ENCODE assay signal across 9 cellular contexts in genomic region chr6:33789550-33789895, GRCh38. TPM values are rescaled to one million over a fixed set of nuclear protein-coding genes. Genes with fewer than 3 reads are reported as not detected.
A peak's percentile ranks its signal among the peaks of the same experiment; 100 is the strongest.
DNase-seq lines count a peak whose midpoint lies in the region; ATAC-seq and TF ChIP-seq lines count a peak whose summit lies in the region.
"Had no signal": no experiment of that assay in that cellular context is flagged by ENCODE, and none has a peak within 500 bp of the region (broad histone marks: within the 10 kb centered on the region; RNA-seq: fewer than 3 reads in every experiment).

No MANE protein-coding gene starts in this region.

- H3K4me3 ChIP-seq in cardiac muscle cell (peak overlapping the region; percentile 69), mononuclear cell (ENCODE audit: low read length) (peak overlapping the region; percentile 96), vagina (peak overlapping the region; percentile 85 to 90)

- intact Hi-C loops in Right ventricle myocardium inferior (cut with DNase I) = loop anchor here (2.0 kb wide), 1 partner anchor 97 kb away; no protein-coding TSS in a partner anchor
- intact Hi-C loops in MCF 10A (cut with micrococcal nuclease) = loop anchor here (5.0 to 10.0 kb wide), 2 partner anchors 55 to 238 kb away; no protein-coding TSS in a partner anchor
- intact Hi-C loops in vagina (cut with DNase I) = no loop called here

- H3K9me3 Mint-ChIP-seq in MCF 10A (ENCODE audit: unreplicated experiment) = no peaks in the 10 kb centered on the region

- ATAC-seq in Right ventricle myocardium inferior (no peak), GM21576 (IDR thresholded peaks at IDR 0.05; ENCODE audit: unreplicated experiment) (no peak)

- TSS peak; percentile 70 for BruUV-seq in MCF 10A (replicated peaks; lab: Mats Ljungman, UMichigan)

- DNase-seq in cardiac muscle cell (ENCODE audit: low read depth in 1 of 2, low spot score in 1 of 2) (no peak), Right ventricle myocardium inferior (ENCODE audit: missing footprints) (no peak), MCF 10A (ENCODE audit: unreplicated experiment) (no peak), vagina (ENCODE audit: extremely low spot score in 2 of 2) (no peak)
- DNase-seq in stimulated activated CD4-positive, alpha-beta T cell treated with anti-CD3 and anti-CD28 coated beads, Interleukin-1b, Interleukin-23, amount 100 ng/mL, for 48 hours = no peak
- DNase-seq in activated CD4-positive, CD25-positive, alpha-beta regulatory T cell (lab: John Stamatoyannopoulos, UW) = no peak

- H3K4me3 Mint-ChIP-seq in MCF 10A (ENCODE audit: unreplicated experiment) = peak overlapping the region; percentile 74

- peaks cover 14% of the 10 kb centered on the region for H3K4me1 ChIP-seq in cardiac muscle cell (ENCODE audit: low read depth)
- peaks cover 41% of the 10 kb centered on the region for H3K4me1 ChIP-seq in mononuclear cell (ENCODE audit: insufficient read depth, low read length)
- peaks cover 35% of the 10 kb centered on the region for H3K4me1 ChIP-seq in vagina

- H3K4me1 Mint-ChIP-seq in MCF 10A (ENCODE audit: insufficient read depth, unreplicated experiment) = peaks cover 21% of the 10 kb centered on the region

- H3K36me3 Mint-ChIP-seq in MCF 10A (ENCODE audit: insufficient read depth, unreplicated experiment) = peaks cover 18% of the 10 kb centered on the region

- POLR2A ChIA-PET in MCF 10A (lab: Yijun Ruan, JAX) = interaction anchor here (0.6 to 3.9 kb wide), 9 partner anchors 9 to 1002 kb away, joined by 3 to 28 read pairs (median 4); partner anchors contain the start of genes BLTP3A and UQCC2

- H3K9me3 ChIP-seq in cardiac muscle cell (ENCODE audit: low read depth) (no peaks in the 10 kb centered on the region), mononuclear cell (ENCODE audit: low read depth, low read length) (no peaks in the 10 kb centered on the region), vagina (no peaks in the 10 kb centered on the region)

- H3K36me3 ChIP-seq in cardiac muscle cell (peaks cover under 1% of the 10 kb centered on the region), vagina (peaks cover 0 to 3% of the 10 kb centered on the region in 2 donors)

- H3K27me3 ChIP-seq in cardiac muscle cell = no peaks in the 10 kb centered on the region
- no peaks in the 10 kb centered on the region for H3K27me3 ChIP-seq in mononuclear cell (ENCODE audit: insufficient read depth, low read length)
- H3K27me3 ChIP-seq in vagina = no peaks in the 10 kb centered on the region

- CTCF ChIA-PET in MCF 10A (lab: Yijun Ruan, JAX) = no interaction called here

- no peak for TF ChIP-seq POLR2A in vagina (IDR thresholded peaks at IDR 0.05)

- H3K27ac ChIP-seq in cardiac muscle cell = peak overlapping the region; percentile 96
- H3K27ac ChIP-seq in vagina = peak overlapping the region; percentile 97

- TF ChIP-seq CTCF in cardiac muscle cell (IDR thresholded peaks at IDR 0.05; ENCODE audit: low read depth, low read length) (no peak), MCF 10A (IDR thresholded peaks at IDR 0.05; ENCODE audit: unreplicated experiment) (no peak), vagina (IDR thresholded peaks at IDR 0.05) (no peak)

- peak overlapping the region; percentile 89 for H3K27ac Mint-ChIP-seq in MCF 10A (ENCODE audit: low read depth, unreplicated experiment)

- H3K27me3 Mint-ChIP-seq in MCF 10A (ENCODE audit: insufficient read depth, unreplicated experiment) = peaks cover 20% of the 10 kb centered on the region

RNA-seq across cellular contexts. Expression of gene LEMD2, which starts 0.6 kb away (rescaled TPM):
- 67.3 and 78.2 TPM in 2 replicates for total RNA-seq in cardiac muscle cell
- polyA plus RNA-seq in cardiac muscle cell = 65.4 and 79.0 TPM in 2 replicates
- 23.2 TPM for total RNA-seq in Right ventricle myocardium inferior
- total RNA-seq in MCF 10A (2022) = 70.5 and 79.2 TPM in 2 replicates
- total RNA-seq in mononuclear cell = 80.2 TPM
- 55.5 TPM for total RNA-seq in vagina

RNA-seq across cellular contexts. Expression of gene MLN, which starts 14.3 kb away (rescaled TPM):
- total RNA-seq in cardiac muscle cell (not detected in 2 replicates), Right ventricle myocardium inferior (not detected), MCF 10A (2022) (not detected in 2 replicates), mononuclear cell (not detected), vagina (not detected)
- polyA plus RNA-seq in cardiac muscle cell = 0.55 TPM in 1 of 2 replicates, not detected in the other
- total RNA-seq: subcutaneous adipose tissue had no signal

RNA-seq across cellular contexts. Expression of gene IP6K3, which starts 42.8 kb away (rescaled TPM):
- total RNA-seq in cardiac muscle cell (3.9 and 5.0 TPM in 2 replicates), Right ventricle myocardium inferior (47.6 TPM), MCF 10A (2022) (0.25 and 1.7 TPM in 2 replicates), mononuclear cell (not detected), vagina (1.5 TPM)
- 2.9 TPM in 2 replicates for polyA plus RNA-seq in cardiac muscle cell
